1 cellular context compared by ENCODE assay signal in the genomic region with DNA sequence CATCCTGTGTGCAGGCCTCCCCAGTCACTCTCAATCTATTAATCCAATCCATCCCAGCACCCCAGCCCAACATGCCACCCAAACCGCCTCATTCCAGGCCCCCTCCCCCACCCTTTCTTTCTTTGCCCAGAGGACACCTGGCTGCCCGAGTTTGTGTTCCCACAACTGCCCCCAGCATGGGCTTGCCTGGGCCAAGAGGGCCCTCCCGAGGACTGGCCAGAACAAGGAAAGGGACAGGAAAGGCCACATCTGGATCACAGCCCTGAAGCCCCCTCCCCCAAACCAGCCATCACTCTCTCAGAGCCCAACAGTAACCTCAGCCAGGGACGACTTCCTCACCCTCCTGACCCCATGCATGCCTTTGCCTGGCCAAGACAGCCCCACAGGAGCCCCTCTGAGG.
TF ChIP-seq lines count a peak whose summit lies in the region.

No MANE protein-coding gene starts in this region.

TF ChIP-seq in IMR-90, 13 proteins besides CTCF, POLR2A, EP300 and RAD21:
- TF ChIP-seq BHLHE40 (IDR thresholded peaks at IDR 0.05; ENCODE audit: low read depth, low read length) (no peak), MXI1 (IDR thresholded peaks at IDR 0.05; ENCODE audit: borderline replicate concordance, low read depth, low read length) (no peak), SMC3 (IDR thresholded peaks at IDR 0.05; ENCODE audit: low read depth, low read length) (no peak), RFX5 (IDR thresholded peaks at IDR 0.05; ENCODE audit: low read depth, low read length) (no peak), NFE2L2 (IDR thresholded peaks at IDR 0.05; ENCODE audit: low read depth, low read length) (no peak), RCOR1 (IDR thresholded peaks at IDR 0.05; ENCODE audit: insufficient replicate concordance, low read length) (no peak), MAZ (IDR thresholded peaks at IDR 0.05; ENCODE audit: borderline replicate concordance, low read depth, low read length) (no peak), FOS (IDR thresholded peaks at IDR 0.05; ENCODE audit: low read depth, low read length) (no peak), MAFK (IDR thresholded peaks at IDR 0.05; ENCODE audit: low read depth, low read length) (no peak), CHD1 (IDR thresholded peaks at IDR 0.05; ENCODE audit: low read depth, low read length) (no peak), CEBPB (IDR thresholded peaks at IDR 0.05; ENCODE audit: low read depth, low read length) (no peak)
- TF ChIP-seq, protein P1, sequence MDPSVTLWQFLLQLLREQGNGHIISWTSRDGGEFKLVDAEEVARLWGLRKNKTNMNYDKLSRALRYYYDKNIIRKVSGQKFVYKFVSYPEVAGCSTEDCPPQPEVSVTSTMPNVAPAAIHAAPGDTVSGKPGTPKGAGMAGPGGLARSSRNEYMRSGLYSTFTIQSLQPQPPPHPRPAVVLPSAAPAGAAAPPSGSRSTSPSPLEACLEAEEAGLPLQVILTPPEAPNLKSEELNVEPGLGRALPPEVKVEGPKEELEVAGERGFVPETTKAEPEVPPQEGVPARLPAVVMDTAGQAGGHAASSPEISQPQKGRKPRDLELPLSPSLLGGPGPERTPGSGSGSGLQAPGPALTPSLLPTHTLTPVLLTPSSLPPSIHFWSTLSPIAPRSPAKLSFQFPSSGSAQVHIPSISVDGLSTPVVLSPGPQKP (IDR thresholded peaks at IDR 0.05; ENCODE audit: borderline replicate concordance, low read depth, low read length) = no peak
- TF ChIP-seq, protein P2, sequence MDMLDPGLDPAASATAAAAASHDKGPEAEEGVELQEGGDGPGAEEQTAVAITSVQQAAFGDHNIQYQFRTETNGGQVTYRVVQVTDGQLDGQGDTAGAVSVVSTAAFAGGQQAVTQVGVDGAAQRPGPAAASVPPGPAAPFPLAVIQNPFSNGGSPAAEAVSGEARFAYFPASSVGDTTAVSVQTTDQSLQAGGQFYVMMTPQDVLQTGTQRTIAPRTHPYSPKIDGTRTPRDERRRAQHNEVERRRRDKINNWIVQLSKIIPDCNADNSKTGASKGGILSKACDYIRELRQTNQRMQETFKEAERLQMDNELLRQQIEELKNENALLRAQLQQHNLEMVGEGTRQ (IDR thresholded peaks at IDR 0.05; ENCODE audit: low read depth, low read length) = no peak
